Comparison of ENCODE assay signal across 15 cellular contexts in genomic region chr3:71163216-71163918, GRCh38.
A peak's percentile ranks its signal among the peaks of the same experiment; 100 is the strongest.
DNase-seq lines count a peak whose midpoint lies in the region; TF ChIP-seq lines count a peak whose summit lies in the region.
"Had no signal": no experiment of that assay in that cellular context is flagged by ENCODE, and none has a peak within 500 bp of the region (broad histone marks: within the 10 kb centered on the region; RNA-seq: fewer than 3 reads in every experiment).

No MANE protein-coding gene starts in this region.

- peak; percentile 5 for DNase-seq in AG08395 (ENCODE audit: low spot score)
- DNase-seq in HFF-Myc (ENCODE audit: extremely low read depth, low read depth) = peak; percentile 52
- DNase-seq in colonic mucosa = no peak
- no peak for DNase-seq in mesothelial cell of epicardium (ENCODE audit: low spot score in 2 of 2, unreplicated experiment in 2 of 2)
- no peak for DNase-seq in activated gamma-delta T cell (lab: John Stamatoyannopoulos, UW)
- no peak for DNase-seq in nephron progenitor cell
- DNase-seq in NCI-H146 (lab: John Stamatoyannopoulos, UW) = no peak
- DNase-seq in AML-193 (lab: John Stamatoyannopoulos, UW) = no peak
- DNase-seq: activated CD4-positive, alpha-beta T cell treated with anti-CD3 and anti-CD28 coated beads for 1 hour; activated naive CD4-positive, alpha-beta T cell treated with anti-CD3 and anti-CD28 coated beads, Interleukin-2, amount 50 U/mL, for 16 hours; central memory CD4-positive, alpha-beta T cell; Kasumi-1; NCI-H446 treated with DMSO at 0.1 percent for 48 hours; SHP77 treated with DMSO at 0.1 percent for 48 hours had no signal

- H3K9me3 Mint-ChIP-seq in mesothelial cell of epicardium = peaks cover 7% of the 10 kb centered on the region
- peaks cover 35% of the 10 kb centered on the region for H3K9me3 Mint-ChIP-seq in nephron progenitor cell

- no peak overlapping the region for H3K9ac ChIP-seq in colonic mucosa (ENCODE audit: low read depth in 2 of 2, low read length in 2 of 2)

- H3K27ac Mint-ChIP-seq in mesothelial cell of epicardium (peak overlapping the region; percentile 83), nephron progenitor cell (no peak overlapping the region)

- no peaks in the 10 kb centered on the region for H3K27me3 ChIP-seq in colonic mucosa
- H3K27me3 ChIP-seq: ovary had no signal

- no peaks in the 10 kb centered on the region for H3K4me1 ChIP-seq in colonic mucosa

- H3K36me3 Mint-ChIP-seq in mesothelial cell of epicardium (peaks cover 16% of the 10 kb centered on the region), nephron progenitor cell (ENCODE audit: low read depth) (peaks cover 71% of the 10 kb centered on the region)

- H3K4me3 Mint-ChIP-seq in mesothelial cell of epicardium (no peak overlapping the region), nephron progenitor cell (no peak overlapping the region)

- H3K27ac ChIP-seq in colonic mucosa = peak overlapping the region; percentile 19

- no peaks in the 10 kb centered on the region for H3K36me3 ChIP-seq in colonic mucosa
- H3K36me3 ChIP-seq: ovary had no signal

- no peak overlapping the region for H3K4me3 ChIP-seq in HFF-Myc (replicated peaks; ENCODE audit: low read depth, low read length)
- no peak overlapping the region for H3K4me3 ChIP-seq in colonic mucosa
- H3K4me3 ChIP-seq: ovary had no signal

- intact Hi-C loops in colonic mucosa (cut with DNase I) = no loop called here

- H3K4me1 Mint-ChIP-seq in mesothelial cell of epicardium (peaks cover 45% of the 10 kb centered on the region), nephron progenitor cell (peaks cover 54% of the 10 kb centered on the region)

- TF ChIP-seq CTCF in HFF-Myc (IDR thresholded peaks at IDR 0.05; ENCODE audit: low read depth, low read length, missing control alignments) = no peak
- TF ChIP-seq CTCF in colonic mucosa (IDR thresholded peaks at IDR 0.05) = no peak
- TF ChIP-seq CTCF in mesothelial cell of epicardium (IDR thresholded peaks at IDR 0.05; ENCODE audit: unreplicated experiment) = no peak
- no peak for TF ChIP-seq CTCF in nephron progenitor cell (IDR thresholded peaks at IDR 0.05)

- H3K27me3 Mint-ChIP-seq in mesothelial cell of epicardium (ENCODE audit: low read depth) (no peaks in the 10 kb centered on the region), nephron progenitor cell (ENCODE audit: low read depth, poor library complexity) (peaks cover 3% of the 10 kb centered on the region)

- H3K9me3 ChIP-seq in colonic mucosa = no peaks in the 10 kb centered on the region
- H3K9me3 ChIP-seq: ovary had no signal

Comparison
In these comparisons a context has a peak if more than half of its experiments do, and no peak if none do; other contexts are left out.
1. DNase-seq: peak in AG08395 (single experiment) and HFF-Myc (single experiment); none in colonic mucosa (single experiment), mesothelial cell of epicardium (0 of 2), activated gamma-delta T cell (single experiment), nephron progenitor cell (single experiment), NCI-H146 (single experiment) and AML-193 (0 of 2).